In genomic region chr10:129094233-129094632, GRCh38 we compare ENCODE assay signal across 26 cellular contexts.
"Had no signal": no experiment of that assay in that cellular context is flagged by ENCODE, and none has a peak within 500 bp of the region (broad histone marks: within the 10 kb centered on the region; RNA-seq: fewer than 3 reads in every experiment).

No MANE protein-coding gene starts in this region.

- ATAC-seq: activated CD4-positive, alpha-beta T cell treated with anti-CD3 and anti-CD28 coated beads for 36 hours; activated CD8-positive, alpha-beta T cell treated with anti-CD3 and anti-CD28 coated beads, Interleukin-2, amount 10 ng/mL, durations not matched to agents 7 days and 5 days; activated naive CD4-positive, alpha-beta T cell treated with anti-CD3 and anti-CD28 coated beads, Interleukin-2, amount 50 U/mL, for 72 hours; activated T-cell treated with anti-CD3 and anti-CD28 coated beads, Interleukin-2, amount 50 U/mL, for 72 hours; foreskin keratinocyte; gastrocnemius medialis had no signal

- H3K4me3 ChIP-seq: ascending aorta, breast epithelium, cardiac muscle cell, colonic mucosa, gastrocnemius medialis had no signal

- H3K36me3 ChIP-seq: ascending aorta, breast epithelium, cardiac muscle cell, colonic mucosa, gastrocnemius medialis had no signal

- H3K9me3 ChIP-seq: ascending aorta, breast epithelium, colonic mucosa, gastrocnemius medialis had no signal

- H3K27ac ChIP-seq: ascending aorta, breast epithelium, cardiac muscle cell, colonic mucosa, epithelial cell of prostate, foreskin keratinocyte, gastrocnemius medialis had no signal

- H3K4me1 ChIP-seq: colonic mucosa, foreskin keratinocyte, gastrocnemius medialis had no signal

- DNase-seq: activated CD4-positive, alpha-beta memory T cell treated with anti-CD3 and anti-CD28 coated beads for 36 hours; activated CD4-positive, alpha-beta T cell treated with anti-CD3 and anti-CD28 coated beads for 36 hours; activated CD4-positive, alpha-beta T cell treated with anti-CD3 and anti-CD28 coated beads, Interleukin-2, amount 10 ng/mL, durations not matched to agents 24 days and 14 days; activated CD4-positive, CD25-positive, alpha-beta regulatory T cell; activated CD4-positive, CD25-positive, alpha-beta regulatory T cell treated with anti-CD3 and anti-CD28 coated beads, Interleukin-2, amount 50 U/mL, for 72 hours; activated CD8-positive, alpha-beta T cell treated with anti-CD3 and anti-CD28 coated beads, Interleukin-2, amount 10 ng/mL, durations not matched to agents 7 days and 5 days; activated gamma-delta T cell; activated naive CD4-positive, alpha-beta T cell; activated naive CD4-positive, alpha-beta T cell treated with anti-CD3 and anti-CD28 coated beads, Interleukin-2, amount 10 ng/mL, durations not matched to agents 7 days and 5 days; activated naive CD8-positive, alpha-beta T cell treated with anti-CD3 and anti-CD28 coated beads, Interleukin-2, amount 10 ng/mL, durations not matched to agents 7 days and 5 days; activated T-cell treated with anti-CD3 and anti-CD28 coated beads for 4 hours; activated T-cell treated with anti-CD3 and anti-CD28 coated beads, Interleukin-2, amount 50 U/mL, for 24 hours; activated T-cell treated with anti-CD3 and anti-CD28 coated beads, Interleukin-2, amount 50 U/mL, for 72 hours; central memory CD4-positive, alpha-beta T cell; cerebellar nuclear complex; colonic mucosa; effector CD8-positive, alpha-beta T cell; foreskin keratinocyte; gastrocnemius medialis; glutamatergic neuron; T-helper 2 cell had no signal

- H3K27me3 ChIP-seq: ascending aorta, breast epithelium, colonic mucosa, foreskin keratinocyte, gastrocnemius medialis had no signal
